8 cellular contexts compared by ENCODE assay signal in the genomic region with DNA sequence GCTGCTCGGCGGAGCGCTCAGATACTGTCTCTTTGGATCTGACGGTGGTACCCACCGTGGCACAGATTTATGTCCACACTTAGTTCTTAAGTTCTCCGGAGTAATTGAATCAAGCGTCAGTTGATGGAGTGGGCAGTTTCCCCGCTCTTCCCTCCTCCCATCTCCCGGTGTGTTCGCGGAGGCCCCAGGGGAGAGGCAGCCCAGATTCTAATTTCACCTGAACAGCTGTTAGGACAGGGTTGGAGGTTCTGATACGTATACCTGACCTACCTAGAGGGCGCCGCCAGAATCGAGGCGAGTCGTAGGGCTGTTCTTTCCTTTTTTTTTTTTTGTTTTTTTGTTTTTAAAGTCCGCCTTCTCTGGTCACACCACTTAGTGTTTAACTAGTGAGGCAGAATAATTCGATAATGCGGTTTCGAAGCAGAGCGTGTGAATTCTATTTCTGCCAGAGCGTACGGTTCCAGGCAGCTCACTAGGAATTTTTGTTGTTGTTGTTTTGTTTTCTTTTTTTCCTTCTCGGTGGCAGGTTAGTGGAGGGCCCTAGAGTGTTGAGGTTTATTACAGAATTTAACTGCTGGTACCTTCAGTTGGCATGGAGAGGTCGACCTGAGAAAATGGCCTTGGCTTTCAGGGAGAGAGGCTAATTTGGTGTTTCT. TPM values are rescaled to one million over a fixed set of nuclear protein-coding genes. Genes with fewer than 3 reads are reported as not detected.
DNase-seq lines count a peak whose midpoint lies in the region; ATAC-seq, FAIRE-seq and TF ChIP-seq lines count a peak whose summit lies in the region.

No MANE protein-coding gene starts in this region.

- peaks cover 0 to 13% of the 10 kb centered on the region in 2 experiments; a peak in 2 of 5 replicates for H3K4me1 ChIP-seq in K562 (replicated peaks in 1 of 2; ENCODE audit: control insufficient read depth in 2 of 2, insufficient read depth in 2 of 2, low read length in 2 of 2)
- no peaks in the 10 kb centered on the region for H3K4me1 ChIP-seq in urinary bladder (ENCODE audit: insufficient read depth)

- CTCF ChIA-PET in K562 (lab: Yijun Ruan, JAX; ENCODE audit: low intra/inter-chr PET ratio), result interaction anchor here (0.9 kb wide), 1 partner anchor 14 kb away, joined by 3 read pairs; no protein-coding TSS in a partner anchor

- H3K27ac ChIP-seq in K562 (ENCODE audit: extremely low read depth, low read depth, low read length), result no peak overlapping the region
- no peak overlapping the region for H3K27ac ChIP-seq in urinary bladder (ENCODE audit: low read depth)

- FAIRE-seq in K562 (lab: Jason Lieb, UNC), result no peak

- 31% methylated on average over 24 of the region's 26 CpGs for WGBS in K562 (ENCODE audit: insufficient coverage, low coverage, missing lambda C conversion rate)
- 7% methylated on average over 26 of the region's 26 CpGs for WGBS in urinary bladder

- TF ChIP-seq EP300 in K562 (IDR thresholded peaks at IDR 0.05; ENCODE audit: low read length), result no peak

- H3K36me3 ChIP-seq in K562 (ENCODE audit: control insufficient read depth, insufficient read depth, low read length) (no peaks in the 10 kb centered on the region), urinary bladder (ENCODE audit: insufficient read depth) (no peaks in the 10 kb centered on the region)

- peak overlapping the region; percentile 55 for H3K4me3 ChIP-seq in LNCaP clone FGC (ENCODE audit: low read depth, low read length)
- no peak overlapping the region for H3K4me3 ChIP-seq in K562
- peak overlapping the region; percentile 56 for H3K4me3 ChIP-seq in urinary bladder (ENCODE audit: low read depth, low read length)

- H3K9ac ChIP-seq in K562 (ENCODE audit: insufficient read depth in 1 of 2, low read depth in 2 of 2, low read length in 2 of 2), result no peak overlapping the region

- intact Hi-C loops in K562 (cut with micrococcal nuclease), result no loop called here

- no peak overlapping the region for H3K4me2 ChIP-seq in K562 (ENCODE audit: insufficient read depth, low read length)

- H3K9me1 ChIP-seq in K562 (ENCODE audit: control insufficient read depth, insufficient read depth, low read length), result no peaks in the 10 kb centered on the region

- BruUV-seq in K562 (replicated peaks; lab: Mats Ljungman, UMichigan), result no TSS peak

- POLR2A ChIA-PET in K562 (lab: Yijun Ruan, JAX), result no interaction called here

- in situ Hi-C loops in K562 (cut with MboI), result no loop called here

- no peak overlapping the region for H2AFZ ChIP-seq in K562 (ENCODE audit: low read depth, low read length)

- ATAC-seq in K562, result 0 out of 3 replicates have a peak, but pooled peaks have one; percentile 19

- DNase-seq in NCI-H510A treated with DMSO at 0.1 percent for 48 hours (lab: John Stamatoyannopoulos, UW), result peak; percentile 73
- DNase-seq in NCI-H510A (lab: John Stamatoyannopoulos, UW), result no peak
- no peak for DNase-seq in LNCaP clone FGC (ENCODE audit: low read depth)
- DNase-seq in K562 (ENCODE audit: extremely low read depth in 1 of 4, low spot score in 3 of 4), result no peak
- peak; percentile 31 to 35 for DNase-seq in lung microvascular endothelial cell (ENCODE audit: low read depth in 2 of 2)
- DNase-seq in NCI-H774 (lab: John Stamatoyannopoulos, UW), result no peak
- DNase-seq in stimulated activated CD8-positive, alpha-beta memory T cell treated with anti-CD3 and anti-CD28 coated beads, Interleukin-4, amount 100 ng/mL, for 48 hours, result no peak

- TF ChIP-seq CTCF in LNCaP clone FGC (IDR thresholded peaks at IDR 0.05; ENCODE audit: control insufficient read depth, extremely low read depth, insufficient read depth), result peak; percentile 39
- TF ChIP-seq CTCF in K562 (IDR thresholded peaks at IDR 0.05 in 2 of 3, conservative IDR thresholded peaks at IDR 0.05 in 1 of 3; ENCODE audit: insufficient read depth in 2 of 3, low read depth in 1 of 3, low read length in 3 of 3), result no peak

- H3K27me3 ChIP-seq in K562 (ENCODE audit: control insufficient read depth in 2 of 2, insufficient read depth in 2 of 2, low read length in 2 of 2), result peaks cover 35 to 55% of the 10 kb centered on the region in 2 experiments

- H4K20me1 ChIP-seq in K562 (replicated peaks; ENCODE audit: control insufficient read depth, insufficient read depth, low read length), result no peaks in the 10 kb centered on the region

- TF ChIP-seq POLR2A in K562 (conservative IDR thresholded peaks at IDR 0.05), result no peak

- H3K9me3 ChIP-seq in K562 (replicated peaks; ENCODE audit: control insufficient read depth, insufficient read depth, low read depth, low read length), result no peaks in the 10 kb centered on the region

- TF ChIP-seq RAD21 in K562 (CRISPR knock-in tag; conservative IDR thresholded peaks at IDR 0.05 in 1 of 2, IDR thresholded peaks at IDR 0.05 in 1 of 2), result no peak

- no peaks in the 10 kb centered on the region for H3K79me2 ChIP-seq in K562 (ENCODE audit: control insufficient read depth, insufficient read depth, low read length)

TF ChIP-seq in K562, 482 proteins besides CTCF, POLR2A, EP300 and RAD21:
- TF ChIP-seq, protein P1, sequence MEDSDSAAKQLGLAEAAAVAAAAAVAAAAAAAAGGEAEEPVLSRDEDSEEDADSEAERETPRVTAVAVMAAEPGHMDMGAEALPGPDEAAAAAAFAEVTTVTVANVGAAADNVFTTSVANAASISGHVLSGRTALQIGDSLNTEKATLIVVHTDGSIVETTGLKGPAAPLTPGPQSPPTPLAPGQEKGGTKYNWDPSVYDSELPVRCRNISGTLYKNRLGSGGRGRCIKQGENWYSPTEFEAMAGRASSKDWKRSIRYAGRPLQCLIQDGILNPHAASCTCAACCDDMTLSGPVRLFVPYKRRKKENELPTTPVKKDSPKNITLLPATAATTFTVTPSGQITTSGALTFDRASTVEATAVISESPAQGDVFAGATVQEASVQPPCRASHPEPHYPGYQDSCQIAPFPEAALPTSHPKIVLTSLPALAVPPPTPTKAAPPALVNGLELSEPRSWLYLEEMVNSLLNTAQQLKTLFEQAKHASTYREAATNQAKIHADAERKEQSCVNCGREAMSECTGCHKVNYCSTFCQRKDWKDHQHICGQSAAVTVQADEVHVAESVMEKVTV (CRISPR knock-in tag; IDR thresholded peaks at IDR 0.05), result no peak
- TF ChIP-seq PYGO2 (tag; IDR thresholded peaks at IDR 0.05), result no peak
- TF ChIP-seq CBX2 (IDR thresholded peaks at IDR 0.05; ENCODE audit: insufficient read depth, low read length, poor library complexity, severe bottlenecking), result peak; percentile 65
- TF ChIP-seq EP400 (IDR thresholded peaks at IDR 0.05), result no peak
- TF ChIP-seq PRMT5 (CRISPR knock-in tag; IDR thresholded peaks at IDR 0.05), result no peak
- no peak for TF ChIP-seq TOE1 (IDR thresholded peaks at IDR 0.05; ENCODE audit: borderline replicate concordance)
- TF ChIP-seq TOE1 (CRISPR knock-in tag; IDR thresholded peaks at IDR 0.05; ENCODE audit: borderline replicate concordance, low read depth), result no peak
- TF ChIP-seq ZNF778 (CRISPR knock-in tag; IDR thresholded peaks at IDR 0.05), result no peak
- TF ChIP-seq JUN (IDR thresholded peaks at IDR 0.05; ENCODE audit: borderline replicate concordance, low read depth, low read length), result no peak
- no peak for TF ChIP-seq JUN (CRISPR knock-in tag; IDR thresholded peaks at IDR 0.05; ENCODE audit: borderline replicate concordance)
TF ChIP-seq in K562: peak in this region for 1.

RNA-seq across cellular contexts. Expression of a gene that starts 22.3 kb away (rescaled TPM):
- total RNA-seq in K562 (2011; cell fraction: chromatin; rRNA removed; ENCODE audit: low replicate concordance), result 35.8 and 41.6 TPM in 2 replicates
- total RNA-seq in K562 (2011; cell fraction: nucleolus; rRNA removed), result 33.9 and 38.3 TPM in 2 replicates
- total RNA-seq in K562 (2011; cell fraction: nucleoplasm; rRNA removed), result 46.0 and 52.8 TPM in 2 replicates
- 11.5 and 14.9 TPM in 2 replicates for total RNA-seq in K562 (2014; rRNA removed)
- total RNA-seq in K562 (2014; rRNA removed; fragmentation: Illumina TruSeq; extraction: Trizol), result 22.5 and 23.8 TPM in 2 replicates
- 26.0 and 26.9 TPM in 2 replicates for total RNA-seq in K562 (2015; rRNA removed; fragmentation: Illumina TruSeq; extraction: Trizol)
- total RNA-seq in K562 (2021), result 20.7 and 21.4 TPM in 2 replicates
- 30.3 and 31.0 TPM in 2 replicates for polyA plus RNA-seq in K562 (2011; rRNA removed)
- polyA plus RNA-seq in K562 (2011; cell fraction: cytosol; rRNA removed), result 14.3 and 18.3 TPM in 2 replicates
- 8.8 and 10.3 TPM in 2 replicates for polyA plus RNA-seq in K562 (2011; cell fraction: nucleus; rRNA removed)
- polyA plus RNA-seq in K562 (2012), result 18.2 and 29.0 TPM in 2 replicates
- polyA plus RNA-seq in K562 (2014; fragmentation: Illumina TruSeq; extraction: Trizol), result 17.1 and 18.9 TPM in 2 replicates
- polyA plus RNA-seq in K562 (2014; fragmentation: Nextera tagmentation; extraction: Ambion mirVana), result 1 to 10 TPM; 4.6 to 5.0 TPM
- 9.1 and 10.2 TPM in 2 replicates for polyA plus RNA-seq in K562 (2014; rRNA removed)
- polyA minus RNA-seq in K562 (2011; rRNA and poly(A)+ RNA removed), result 47.9 and 67.8 TPM in 2 replicates
- 28.9 and 41.8 TPM in 2 replicates for polyA minus RNA-seq in K562 (2011; cell fraction: cytosol; rRNA and poly(A)+ RNA removed)
- polyA minus RNA-seq in K562 (2011; cell fraction: nucleus; rRNA and poly(A)+ RNA removed), result 6.5 and 8.1 TPM in 2 replicates
- 175 and 226 TPM in 2 replicates for total RNA-seq in lung microvascular endothelial cell
- 120 TPM for total RNA-seq in urinary bladder
- polyA plus RNA-seq in urinary bladder, result 82.0 TPM

RNA-seq across cellular contexts. Expression of a gene that starts 42.9 kb away (rescaled TPM):
- total RNA-seq in K562 (2011; cell fraction: chromatin; rRNA removed; ENCODE audit: low replicate concordance), result 0.16 and 0.21 TPM in 2 replicates
- total RNA-seq in K562 (2011; cell fraction: nucleolus; rRNA removed), result under 0.01 and 0.39 TPM in 2 replicates
- total RNA-seq in K562 (2011; cell fraction: nucleoplasm; rRNA removed), result 0.23 and 0.29 TPM in 2 replicates
- total RNA-seq in K562 (2014; rRNA removed) (0.08 and 0.32 TPM in 2 replicates), K562 (2014; rRNA removed; fragmentation: Illumina TruSeq; extraction: Trizol) (0.15 and 0.19 TPM in 2 replicates), K562 (2015; rRNA removed; fragmentation: Illumina TruSeq; extraction: Trizol) (0.07 TPM in 1 of 2 replicates, not detected in the other), K562 (2021) (0.18 and 0.55 TPM in 2 replicates), lung microvascular endothelial cell (6.3 and 9.8 TPM in 2 replicates), urinary bladder (3.9 TPM)
- polyA plus RNA-seq in K562 (2011; rRNA removed) (0.14 and 0.25 TPM in 2 replicates), K562 (2014; fragmentation: Illumina TruSeq; extraction: Trizol) (0.10 and 0.19 TPM in 2 replicates), K562 (2014; fragmentation: Nextera tagmentation; extraction: Ambion mirVana) (under 1 TPM in 1 of 2 experiments, not detected in 1; 0.08 TPM), K562 (2014; rRNA removed) (0.48 TPM in 1 of 2 replicates, not detected in the other), urinary bladder (3.5 TPM)
- 0.16 and 0.58 TPM in 2 replicates for polyA plus RNA-seq in K562 (2011; cell fraction: cytosol; rRNA removed)
- 0.04 and 0.18 TPM in 2 replicates for polyA plus RNA-seq in K562 (2011; cell fraction: nucleus; rRNA removed)
- 0.10 and 0.21 TPM in 2 replicates for polyA plus RNA-seq in K562 (2012)
- 0.48 and 1.1 TPM in 2 replicates for polyA minus RNA-seq in K562 (2011; rRNA and poly(A)+ RNA removed)
- not detected in 2 replicates for polyA minus RNA-seq in K562 (2011; cell fraction: cytosol; rRNA and poly(A)+ RNA removed)
- polyA minus RNA-seq in K562 (2011; cell fraction: nucleus; rRNA and poly(A)+ RNA removed), result 0.13 and 0.22 TPM in 2 replicates

Comparison
In these comparisons a context has a peak if more than half of its experiments do, and no peak if none do; other contexts are left out.
1. DNase-seq: peak in NCI-H510A treated with DMSO at 0.1 percent for 48 hours (single experiment) and lung microvascular endothelial cell (2 of 2); none in NCI-H510A (single experiment), LNCaP clone FGC (single experiment), K562 (0 of 4), NCI-H774 (single experiment) and stimulated activated CD8-positive, alpha-beta memory T cell treated with anti-CD3 and anti-CD28 coated beads, Interleukin-4, amount 100 ng/mL, for 48 hours (single experiment).